In the genomic region with DNA sequence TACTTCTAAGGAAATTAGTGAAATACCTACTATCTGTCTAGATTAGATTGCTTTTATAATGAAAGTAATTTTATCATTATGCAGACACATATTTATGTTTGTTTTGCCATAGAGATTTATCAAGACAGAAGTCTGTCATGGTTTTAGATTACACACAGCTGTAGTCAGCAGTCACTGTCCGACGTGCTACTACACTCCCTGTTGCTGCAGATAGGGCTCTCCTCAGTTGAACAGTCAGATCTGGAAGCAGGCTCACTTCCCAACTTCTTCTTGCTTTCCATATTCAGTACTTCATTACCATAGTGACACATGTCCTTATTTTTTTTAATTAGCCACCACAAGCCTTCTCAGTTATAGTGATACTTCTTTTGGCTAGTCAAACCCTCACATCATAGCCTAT, we compare ENCODE assay signal across 17 cellular contexts.
DNase-seq lines count a peak whose midpoint lies in the region; ATAC-seq and TF ChIP-seq lines count a peak whose summit lies in the region.
"Had no signal": no experiment of that assay in that cellular context is flagged by ENCODE, and none has a peak within 500 bp of the region (broad histone marks: within the 10 kb centered on the region; RNA-seq: fewer than 3 reads in every experiment).

No MANE protein-coding gene starts in this region.

- no peak for TF ChIP-seq POLR2A in gastrocnemius medialis (IDR thresholded peaks at IDR 0.05)

- no peaks in the 10 kb centered on the region for H4K20me1 ChIP-seq in GM23338 (replicated peaks; ENCODE audit: insufficient read depth)

- no peaks in the 10 kb centered on the region for H3F3A ChIP-seq in GM23338 (replicated peaks; ENCODE audit: low read depth)

- H3K36me3 ChIP-seq in GM23338 (ENCODE audit: insufficient read depth) (no peaks in the 10 kb centered on the region), endocrine pancreas (ENCODE audit: control insufficient read depth, insufficient read depth, low read length) (no peaks in the 10 kb centered on the region), gastrocnemius medialis (no peaks in the 10 kb centered on the region)

- H3K4me1 Mint-ChIP-seq in GM23338: peaks cover 19% of the 10 kb centered on the region
- H3K4me1 Mint-ChIP-seq: CD14-positive monocyte, T-helper 17 cell had no signal

- no peaks in the 10 kb centered on the region for H3K27me3 ChIP-seq in GM23338 (ENCODE audit: insufficient read depth)
- H3K27me3 ChIP-seq in endocrine pancreas (ENCODE audit: control insufficient read depth, insufficient read depth, low read length): no peaks in the 10 kb centered on the region
- no peaks in the 10 kb centered on the region for H3K27me3 ChIP-seq in gastrocnemius medialis

- H3K9me3 ChIP-seq in endocrine pancreas (ENCODE audit: control insufficient read depth, low read length) (no peaks in the 10 kb centered on the region), gastrocnemius medialis (no peaks in the 10 kb centered on the region)

- no peak overlapping the region for H3K4me3 Mint-ChIP-seq in GM23338
- H3K4me3 Mint-ChIP-seq: CD14-positive monocyte, T-helper 17 cell had no signal

- peak; percentile 9 for DNase-seq in DMS53 (lab: John Stamatoyannopoulos, UW)
- no peak for DNase-seq in DMS53 treated with DMSO at 0.1 percent for 48 hours (lab: John Stamatoyannopoulos, UW; ENCODE audit: unreplicated experiment)
- peak; percentile 8 for DNase-seq in GM23338 (ENCODE audit: low spot score)
- peak; percentile 41 for DNase-seq in NCI-H82 (lab: John Stamatoyannopoulos, UW)
- DNase-seq in superior temporal gyrus (ENCODE audit: extremely low spot score): no peak
- DNase-seq in gastrocnemius medialis: no peak
- DNase-seq in NCI-H1694 (lab: John Stamatoyannopoulos, UW): no peak
- DNase-seq: AML-193, NCI-H1105, NCI-H187 treated with DMSO at 0.1 percent for 48 hours, NCI-H510A, SIG-M5, T-helper 17 cell had no signal

- H3K4me2 ChIP-seq in GM23338: no peak overlapping the region

- H3K36me3 Mint-ChIP-seq in GM23338 (ENCODE audit: low read depth): no peaks in the 10 kb centered on the region
- H3K36me3 Mint-ChIP-seq: CD14-positive monocyte had no signal

- no peak overlapping the region for H3K27ac ChIP-seq in GM23338 (ENCODE audit: low read depth)
- no peak overlapping the region for H3K27ac ChIP-seq in gastrocnemius medialis
- H3K27ac ChIP-seq: 22Rv1 had no signal

- peak overlapping the region; percentile 22; the same call in 1 of the 2 replicates for H3K27ac Mint-ChIP-seq in GM23338
- H3K27ac Mint-ChIP-seq: CD14-positive monocyte, T-helper 17 cell had no signal

- H2AFZ ChIP-seq in GM23338: no peak overlapping the region

- H3K9me3 Mint-ChIP-seq in GM23338: no peaks in the 10 kb centered on the region
- H3K9me3 Mint-ChIP-seq: CD14-positive monocyte had no signal

- no peaks in the 10 kb centered on the region for H3K79me2 ChIP-seq in GM23338 (replicated peaks; ENCODE audit: insufficient read depth)

- ATAC-seq in GM23338 (peak; percentile 53), gastrocnemius medialis (no peak)
- ATAC-seq: K562, T-helper 17 cell had no signal

- in situ Hi-C loops in gastrocnemius medialis (cut with MboI; ENCODE audit: low sequenced_read_pairs in 4 of 4): no loop called here

- H3K27me3 Mint-ChIP-seq in GM23338 (ENCODE audit: insufficient read depth, low read depth, poor library complexity): peaks cover 2% of the 10 kb centered on the region
- H3K27me3 Mint-ChIP-seq: T-helper 17 cell had no signal

- H3K4me3 ChIP-seq in GM23338 (no peak overlapping the region), endocrine pancreas (ENCODE audit: control insufficient read depth, insufficient read depth, low read length) (no peak overlapping the region), gastrocnemius medialis (no peak overlapping the region)
- H3K4me3 ChIP-seq: K562 had no signal

- intact Hi-C loops in gastrocnemius medialis (cut with DNase I; ENCODE audit: low total_unique reads): no loop called here

- H3K9me2 ChIP-seq in GM23338 (ENCODE audit: insufficient read depth): no peaks in the 10 kb centered on the region

- no peak for TF ChIP-seq CTCF in GM23338 (conservative IDR thresholded peaks at IDR 0.05; ENCODE audit: low read depth in 2 of 2)
- no peak for TF ChIP-seq CTCF in gastrocnemius medialis (IDR thresholded peaks at IDR 0.05 in 4 of 5, conservative IDR thresholded peaks at IDR 0.05 in 1 of 5)

- H3K9ac ChIP-seq in endocrine pancreas (ENCODE audit: control insufficient read depth, insufficient read depth, low read length): peak overlapping the region; percentile 13

- peaks cover 11% of the 10 kb centered on the region for H3K4me1 ChIP-seq in GM23338 (ENCODE audit: insufficient read depth)
- peaks cover 16% of the 10 kb centered on the region for H3K4me1 ChIP-seq in endocrine pancreas (ENCODE audit: control insufficient read depth, insufficient read depth, low read length)
- H3K4me1 ChIP-seq in gastrocnemius medialis: no peaks in the 10 kb centered on the region

TF ChIP-seq in GM23338, 12 proteins besides CTCF, POLR2A, EP300 and RAD21 (continues in another document):
- TF ChIP-seq ZNF331 (CRISPR knock-in tag; IDR thresholded peaks at IDR 0.05; ENCODE audit: low read depth) (no peak), ZNF114 (CRISPR knock-in tag; IDR thresholded peaks at IDR 0.05) (no peak), NANOG (IDR thresholded peaks at IDR 0.05; ENCODE audit: borderline replicate concordance) (no peak), EZH2 (IDR thresholded peaks at IDR 0.05; ENCODE audit: low read depth, unreplicated experiment) (no peak), CREB1 (CRISPR knock-in tag; IDR thresholded peaks at IDR 0.05; ENCODE audit: low read depth) (no peak), STAT1 (IDR thresholded peaks at IDR 0.05; ENCODE audit: unreplicated experiment) (no peak), EZH2phosphoT487 (IDR thresholded peaks at IDR 0.05; ENCODE audit: unreplicated experiment) (no peak)
- TF ChIP-seq, protein P1, sequence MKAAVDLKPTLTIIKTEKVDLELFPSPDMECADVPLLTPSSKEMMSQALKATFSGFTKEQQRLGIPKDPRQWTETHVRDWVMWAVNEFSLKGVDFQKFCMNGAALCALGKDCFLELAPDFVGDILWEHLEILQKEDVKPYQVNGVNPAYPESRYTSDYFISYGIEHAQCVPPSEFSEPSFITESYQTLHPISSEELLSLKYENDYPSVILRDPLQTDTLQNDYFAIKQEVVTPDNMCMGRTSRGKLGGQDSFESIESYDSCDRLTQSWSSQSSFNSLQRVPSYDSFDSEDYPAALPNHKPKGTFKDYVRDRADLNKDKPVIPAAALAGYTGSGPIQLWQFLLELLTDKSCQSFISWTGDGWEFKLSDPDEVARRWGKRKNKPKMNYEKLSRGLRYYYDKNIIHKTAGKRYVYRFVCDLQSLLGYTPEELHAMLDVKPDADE (IDR thresholded peaks at IDR 0.05): no peak
- TF ChIP-seq, protein P2, sequence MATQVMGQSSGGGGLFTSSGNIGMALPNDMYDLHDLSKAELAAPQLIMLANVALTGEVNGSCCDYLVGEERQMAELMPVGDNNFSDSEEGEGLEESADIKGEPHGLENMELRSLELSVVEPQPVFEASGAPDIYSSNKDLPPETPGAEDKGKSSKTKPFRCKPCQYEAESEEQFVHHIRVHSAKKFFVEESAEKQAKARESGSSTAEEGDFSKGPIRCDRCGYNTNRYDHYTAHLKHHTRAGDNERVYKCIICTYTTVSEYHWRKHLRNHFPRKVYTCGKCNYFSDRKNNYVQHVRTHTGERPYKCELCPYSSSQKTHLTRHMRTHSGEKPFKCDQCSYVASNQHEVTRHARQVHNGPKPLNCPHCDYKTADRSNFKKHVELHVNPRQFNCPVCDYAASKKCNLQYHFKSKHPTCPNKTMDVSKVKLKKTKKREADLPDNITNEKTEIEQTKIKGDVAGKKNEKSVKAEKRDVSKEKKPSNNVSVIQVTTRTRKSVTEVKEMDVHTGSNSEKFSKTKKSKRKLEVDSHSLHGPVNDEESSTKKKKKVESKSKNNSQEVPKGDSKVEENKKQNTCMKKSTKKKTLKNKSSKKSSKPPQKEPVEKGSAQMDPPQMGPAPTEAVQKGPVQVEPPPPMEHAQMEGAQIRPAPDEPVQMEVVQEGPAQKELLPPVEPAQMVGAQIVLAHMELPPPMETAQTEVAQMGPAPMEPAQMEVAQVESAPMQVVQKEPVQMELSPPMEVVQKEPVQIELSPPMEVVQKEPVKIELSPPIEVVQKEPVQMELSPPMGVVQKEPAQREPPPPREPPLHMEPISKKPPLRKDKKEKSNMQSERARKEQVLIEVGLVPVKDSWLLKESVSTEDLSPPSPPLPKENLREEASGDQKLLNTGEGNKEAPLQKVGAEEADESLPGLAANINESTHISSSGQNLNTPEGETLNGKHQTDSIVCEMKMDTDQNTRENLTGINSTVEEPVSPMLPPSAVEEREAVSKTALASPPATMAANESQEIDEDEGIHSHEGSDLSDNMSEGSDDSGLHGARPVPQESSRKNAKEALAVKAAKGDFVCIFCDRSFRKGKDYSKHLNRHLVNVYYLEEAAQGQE (IDR thresholded peaks at IDR 0.05; ENCODE audit: unreplicated experiment): no peak

Comparison
In these comparisons a context has a peak if more than half of its experiments do, and no peak if none do; other contexts are left out.
1. DNase-seq: peak in DMS53 (single experiment), GM23338 (single experiment) and NCI-H82 (single experiment); none in DMS53 treated with DMSO at 0.1 percent for 48 hours (single experiment), superior temporal gyrus (single experiment), gastrocnemius medialis (0 of 2) and NCI-H1694 (single experiment).